ENCODE assay signal across 13 cellular contexts in the genomic region with DNA sequence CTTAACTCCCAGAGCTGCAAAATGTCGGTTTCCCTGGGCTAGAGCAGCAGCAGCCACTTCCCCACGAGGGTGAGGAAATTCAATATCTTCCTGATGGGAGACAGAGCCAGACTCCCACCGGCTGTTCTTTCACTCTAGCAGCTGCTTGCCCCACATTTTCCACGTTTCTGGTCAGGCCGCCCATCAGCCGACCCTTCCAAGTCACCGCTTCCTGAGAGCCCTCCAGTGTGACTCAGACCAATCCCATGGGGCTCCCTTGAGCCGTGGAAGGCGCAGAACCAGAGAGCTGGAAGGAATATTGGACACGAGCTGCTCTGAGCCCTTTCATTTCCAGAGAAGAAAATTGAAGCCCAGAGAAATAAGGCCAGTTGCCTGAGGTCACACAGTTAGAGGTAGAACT.
A peak's percentile ranks its signal among the peaks of the same experiment; 100 is the strongest.
DNase-seq lines count a peak whose midpoint lies in the region; ATAC-seq and TF ChIP-seq lines count a peak whose summit lies in the region.
"Had no signal": no experiment of that assay in that cellular context is flagged by ENCODE, and none has a peak within 500 bp of the region (broad histone marks: within the 10 kb centered on the region; RNA-seq: fewer than 3 reads in every experiment).

No MANE protein-coding gene starts in this region.

- H4K20me1 ChIP-seq in GM23248 (ENCODE audit: insufficient read depth) (no peaks in the 10 kb centered on the region), hepatocyte (ENCODE audit: insufficient read depth, poor library complexity, severe bottlenecking) (no peaks in the 10 kb centered on the region)

- H3K4me2 ChIP-seq in GM23248 (ENCODE audit: unreplicated experiment), result peak overlapping the region; percentile 64
- H3K4me2 ChIP-seq in hepatocyte, result no peak overlapping the region

- TF ChIP-seq CTCF in astrocyte of the spinal cord (IDR thresholded peaks at IDR 0.05; ENCODE audit: low read depth, low read length) (no peak), hepatocyte (IDR thresholded peaks at IDR 0.05; ENCODE audit: poor library complexity) (no peak)

- H3K27ac ChIP-seq in GM23248 (peak overlapping the region; percentile 55), hepatocyte (peak overlapping the region; percentile 61), skeletal muscle tissue (ENCODE audit: low read depth, low read length) (peak overlapping the region; percentile 61)

- H3K9ac ChIP-seq in GM23248 (peak overlapping the region; percentile 42), skeletal muscle tissue (ENCODE audit: low read depth in 1 of 3, low read length in 3 of 3) (peak overlapping the region in 2 of 3 donors; percentile 16 to 54)

- WGBS in GM23248 (ENCODE audit: low coverage in 1 of 2, low lambda C conversion rate in 2 of 2, missing lambda C conversion rate in 2 of 2), 2 experiments, result 7 to 10% methylated on average over 10 of the region's 10 CpGs
- 54% methylated on average over 10 of the region's 10 CpGs for WGBS in hepatocyte (ENCODE audit: low lambda C conversion rate, missing lambda C conversion rate)

- ATAC-seq in esophagus mucosa (no peak), GM18511 (IDR thresholded peaks at IDR 0.05; ENCODE audit: unreplicated experiment) (no peak)
- ATAC-seq: activated T-cell treated with anti-CD3 and anti-CD28 coated beads, Interleukin-2, amount 50 U/mL, for 4 hours; T-helper 17 cell had no signal

- H2AFZ ChIP-seq in GM23248, result peak overlapping the region; percentile 41
- no peak overlapping the region for H2AFZ ChIP-seq in hepatocyte

- peaks cover 30% of the 10 kb centered on the region for H3F3A ChIP-seq in GM23248 (ENCODE audit: insufficient read depth)

- H3K79me2 ChIP-seq in GM23248 (ENCODE audit: insufficient read depth) (no peaks in the 10 kb centered on the region), hepatocyte (no peaks in the 10 kb centered on the region)

- H3K27me3 ChIP-seq in GM23248 (replicated peaks; ENCODE audit: insufficient read depth), result no peaks in the 10 kb centered on the region
- H3K27me3 ChIP-seq in hepatocyte, result no peaks in the 10 kb centered on the region
- H3K27me3 ChIP-seq in skeletal muscle tissue (ENCODE audit: control insufficient read depth in 3 of 3, insufficient read depth in 3 of 3, low read length in 3 of 3), result no peaks in the 10 kb centered on the region

- H3K36me3 ChIP-seq in GM23248 (ENCODE audit: low read depth), result 0 out of 2 replicates have a peak, but pooled peaks cover 4% of the 10 kb centered on the region
- no peaks in the 10 kb centered on the region for H3K36me3 ChIP-seq in hepatocyte (replicated peaks; ENCODE audit: insufficient read depth, low read depth)
- H3K36me3 ChIP-seq in skeletal muscle tissue (ENCODE audit: control insufficient read depth in 3 of 3, insufficient read depth in 3 of 3, low read length in 3 of 3), result no peaks in the 10 kb centered on the region

- DNase-seq in GM23248 (peak; percentile 91), astrocyte of the spinal cord (ENCODE audit: low read depth, low spot score) (peak; percentile 60), hepatocyte (ENCODE audit: low spot score) (peak; percentile 36), NCI-H2029 treated with DMSO at 0.1 percent for 48 hours (lab: John Stamatoyannopoulos, UW) (no peak), NCI-H1105 treated with DMSO at 0.1 percent for 48 hours (lab: John Stamatoyannopoulos, UW) (no peak)
- DNase-seq: activated T-cell treated with anti-CD3 and anti-CD28 coated beads, Interleukin-2, amount 50 U/mL, for 4 hours; COR-L47; effector CD8-positive, alpha-beta T cell; NCI-H446; T-helper 17 cell had no signal

- H3K9me3 ChIP-seq in GM23248 (ENCODE audit: low read depth) (peaks cover 3% of the 10 kb centered on the region), hepatocyte (ENCODE audit: low read depth) (peaks cover 14% of the 10 kb centered on the region), skeletal muscle tissue (ENCODE audit: control insufficient read depth in 3 of 3, low read length in 3 of 3) (peaks cover 0 to 4% (median 1%) of the 10 kb centered on the region in 3 donors)

- peaks cover 51% of the 10 kb centered on the region for H3K4me1 ChIP-seq in GM23248 (ENCODE audit: insufficient read depth)
- peaks cover 17% of the 10 kb centered on the region for H3K4me1 ChIP-seq in hepatocyte (ENCODE audit: insufficient read depth)
- H3K4me1 ChIP-seq in skeletal muscle tissue (ENCODE audit: control insufficient read depth in 3 of 3, insufficient read depth in 3 of 3, low read length in 3 of 3), result peaks cover 37 to 65% (median 54%) of the 10 kb centered on the region in 3 donors

- no peaks in the 10 kb centered on the region for H3K9me2 ChIP-seq in GM23248 (ENCODE audit: insufficient read depth)
- H3K9me2 ChIP-seq in hepatocyte (replicated peaks; ENCODE audit: insufficient read depth), result no peaks in the 10 kb centered on the region

- H3K4me3 ChIP-seq in GM23248, result peak overlapping the region; percentile 31
- no peak overlapping the region for H3K4me3 ChIP-seq in astrocyte of the spinal cord (ENCODE audit: low read depth, low read length)
- no peak overlapping the region for H3K4me3 ChIP-seq in hepatocyte
- H3K4me3 ChIP-seq in skeletal muscle tissue (ENCODE audit: low read length in 3 of 3), result peak overlapping the region in 2 of 3 donors; percentile 24 to 52

- in situ Hi-C loops in GM23248 (cut with MboI), result no loop called here
- in situ Hi-C loops in astrocyte of the spinal cord (cut with HindIII; ENCODE audit: low sequenced_read_pairs), result no loop called here

Comparison
In these comparisons a context has a peak if more than half of its experiments do, and no peak if none do; other contexts are left out.
1. DNase-seq: peak in GM23248 (single experiment), astrocyte of the spinal cord (single experiment) and hepatocyte (single experiment); none in NCI-H2029 treated with DMSO at 0.1 percent for 48 hours (single experiment) and NCI-H1105 treated with DMSO at 0.1 percent for 48 hours (single experiment).
2. H3K4me3 ChIP-seq: peak in GM23248 (single experiment) and skeletal muscle tissue (2 of 3); none in astrocyte of the spinal cord (single experiment) and hepatocyte (single experiment).
3. Peak in every context shown above with its lines, with median percentiles within 50 percentile points of each other: H3K27ac ChIP-seq.